ENCODE assay signal across 9 cellular contexts in genomic region chr16:23148166-23148512, GRCh38. TPM values are rescaled to one million over a fixed set of nuclear protein-coding genes. Genes with fewer than 3 reads are reported as not detected.
DNase-seq lines count a peak whose midpoint lies in the region; ATAC-seq and TF ChIP-seq lines count a peak whose summit lies in the region.
"Had no signal": no experiment of that assay in that cellular context is flagged by ENCODE, and none has a peak within 500 bp of the region (broad histone marks: within the 10 kb centered on the region; RNA-seq: fewer than 3 reads in every experiment).

No MANE protein-coding gene starts in this region.

- peak overlapping the region; percentile 98 for H3K4me2 ChIP-seq in OCI-LY7 (ENCODE audit: low read length)
- H3K4me2 ChIP-seq in osteoblast (ENCODE audit: insufficient read depth, low read length): peak overlapping the region; percentile 81

- no peaks in the 10 kb centered on the region for H3K27me3 ChIP-seq in CD4-positive, alpha-beta memory T cell (ENCODE audit: insufficient read depth, low read length)
- H3K27me3 ChIP-seq in osteoblast (ENCODE audit: insufficient read depth, low read length): no peaks in the 10 kb centered on the region

- H3K27ac Mint-ChIP-seq in CD4-positive, alpha-beta memory T cell: peak overlapping the region; percentile 57 to 93 (median 89)
- H3K27ac Mint-ChIP-seq in endothelial cell (ENCODE audit: unreplicated experiment): peak overlapping the region; percentile 78

- no TSS peak for BruUV-seq in OCI-LY7 (replicated peaks; lab: Mats Ljungman, UMichigan)

- no peaks in the 10 kb centered on the region for H3K9me3 Mint-ChIP-seq in CD4-positive, alpha-beta memory T cell
- H3K9me3 Mint-ChIP-seq in endothelial cell (ENCODE audit: unreplicated experiment): peaks cover 6% of the 10 kb centered on the region

- H3K4me1 ChIP-seq in CD4-positive, alpha-beta memory T cell (ENCODE audit: insufficient read depth, low read length): peaks cover 16% of the 10 kb centered on the region
- H3K4me1 ChIP-seq in OCI-LY7 (ENCODE audit: insufficient read depth, low read length, poor library complexity, severe bottlenecking): peaks cover 25% of the 10 kb centered on the region
- H3K4me1 ChIP-seq in osteoblast (ENCODE audit: insufficient read depth, low read length): peaks cover 20% of the 10 kb centered on the region

- no peak for DNase-seq in CD4-positive, alpha-beta memory T cell
- DNase-seq in OCI-LY7 (ENCODE audit: low spot score): peak; percentile 8
- DNase-seq in endothelial cell (ENCODE audit: low spot score): no peak
- DNase-seq in osteoblast (ENCODE audit: insufficient read length, low spot score, missing footprints): peak; percentile 77
- no peak for DNase-seq in MV-4-11 (lab: John Stamatoyannopoulos, UW)
- no peak for DNase-seq in NCI-H2227 treated with DMSO at 0.1 percent for 48 hours (lab: John Stamatoyannopoulos, UW)
- DNase-seq in glomerular visceral epithelial cell (ENCODE audit: extremely low spot score): no peak

- TF ChIP-seq CTCF in OCI-LY7 (conservative IDR thresholded peaks at IDR 0.05; ENCODE audit: low read length) (no peak), endothelial cell (IDR thresholded peaks at IDR 0.05; ENCODE audit: unreplicated experiment) (no peak), osteoblast (IDR thresholded peaks at IDR 0.05; ENCODE audit: extremely low read depth, low read depth, low read length) (no peak)

- H4K20me1 ChIP-seq in OCI-LY7 (ENCODE audit: insufficient read depth, low read length) (no peaks in the 10 kb centered on the region; the same call in 1 of the 2 replicates), osteoblast (ENCODE audit: insufficient read depth, low read length) (peaks cover 10% of the 10 kb centered on the region)

- H3K27ac ChIP-seq in CD4-positive, alpha-beta memory T cell (ENCODE audit: low read depth, low read length): no peak overlapping the region
- no peak overlapping the region for H3K27ac ChIP-seq in OCI-LY7 (ENCODE audit: low read depth, low read length, poor library complexity, severe bottlenecking)
- no peak overlapping the region for H3K27ac ChIP-seq in osteoblast (ENCODE audit: low read depth, low read length)

- H3K79me2 ChIP-seq in OCI-LY7 (ENCODE audit: insufficient read depth, low read depth, low read length): peaks cover 23% of the 10 kb centered on the region; the same call in 1 of the 2 replicates
- H3K79me2 ChIP-seq in osteoblast (ENCODE audit: insufficient read depth, low read length): peaks cover 46% of the 10 kb centered on the region

- H3K27me3 Mint-ChIP-seq in CD4-positive, alpha-beta memory T cell: no peaks in the 10 kb centered on the region
- H3K27me3 Mint-ChIP-seq in endothelial cell (ENCODE audit: unreplicated experiment): peaks cover 14% of the 10 kb centered on the region

- H2AFZ ChIP-seq in OCI-LY7 (ENCODE audit: low read length): peak overlapping the region; percentile 59; the same call in 1 of the 2 replicates
- peak overlapping the region; percentile 50 for H2AFZ ChIP-seq in osteoblast (ENCODE audit: low read length)

- H3K36me3 Mint-ChIP-seq in CD4-positive, alpha-beta memory T cell: peaks cover 0 to 8% of the 10 kb centered on the region in 2 donors
- peaks cover 11% of the 10 kb centered on the region for H3K36me3 Mint-ChIP-seq in endothelial cell (ENCODE audit: low read depth, unreplicated experiment)

- POLR2A ChIA-PET in CD4-positive, alpha-beta memory T cell (lab: Charles Lee; ENCODE audit: partially characterized antibody): no interaction called here
- POLR2A ChIA-PET in OCI-LY7 (lab: Charles Lee): no interaction called here

- peak overlapping the region; percentile 36 to 62 for H3K4me3 ChIP-seq in CD4-positive, alpha-beta memory T cell (ENCODE audit: low read length in 2 of 2)
- peak overlapping the region; percentile 86 for H3K4me3 ChIP-seq in OCI-LY7 (ENCODE audit: low read depth, low read length, poor library complexity, severe bottlenecking)
- H3K4me3 ChIP-seq in osteoblast (ENCODE audit: insufficient read depth, low read length): peak overlapping the region; percentile 73

- H3K9me3 ChIP-seq in CD4-positive, alpha-beta memory T cell (ENCODE audit: control insufficient read depth in 1 of 2, low read length in 2 of 2): no peaks in the 10 kb centered on the region
- H3K9me3 ChIP-seq in OCI-LY7 (ENCODE audit: low read length) (no peaks in the 10 kb centered on the region), osteoblast (ENCODE audit: low read depth, low read length) (no peaks in the 10 kb centered on the region)

- CTCF ChIA-PET in CD4-positive, alpha-beta memory T cell (lab: Charles Lee; ENCODE audit: partially characterized antibody): no interaction called here
- CTCF ChIA-PET in OCI-LY7 (lab: Charles Lee; ENCODE audit: unreplicated experiment): no interaction called here

- no peaks in the 10 kb centered on the region for H3K36me3 ChIP-seq in CD4-positive, alpha-beta memory T cell (ENCODE audit: insufficient read depth, low read length)
- H3K36me3 ChIP-seq in OCI-LY7 (ENCODE audit: insufficient read depth, low read length) (no peaks in the 10 kb centered on the region), osteoblast (ENCODE audit: insufficient read depth, low read length) (no peaks in the 10 kb centered on the region)

- peaks cover 10 to 26% (median 16%) of the 10 kb centered on the region in 4 donors for H3K4me1 Mint-ChIP-seq in CD4-positive, alpha-beta memory T cell
- peaks cover 40% of the 10 kb centered on the region for H3K4me1 Mint-ChIP-seq in endothelial cell (ENCODE audit: unreplicated experiment)

- peak overlapping the region; percentile 89 to 98 (median 94) for H3K4me3 Mint-ChIP-seq in CD4-positive, alpha-beta memory T cell
- peak overlapping the region; percentile 97 for H3K4me3 Mint-ChIP-seq in endothelial cell (ENCODE audit: unreplicated experiment)

- H3K9me2 ChIP-seq in OCI-LY7 (ENCODE audit: insufficient read depth, low read length): no peaks in the 10 kb centered on the region

- intact Hi-C loops in CD4-positive, alpha-beta memory T cell (cut with micrococcal nuclease): loop anchor here (2.0 kb wide), 1 partner anchor 409 kb away; the partner anchor contains the start of genes EARS2 and UBFD1
- intact Hi-C loops in OCI-LY7 (cut with micrococcal nuclease; ENCODE audit: unreplicated experiment): loop anchor here (10.0 kb wide), 1 partner anchor 63 kb away; no protein-coding TSS in a partner anchor

- ATAC-seq in HG02623 (IDR thresholded peaks at IDR 0.05; ENCODE audit: unreplicated experiment): no peak

RNA-seq across cellular contexts. Expression of gene USP31, which starts 1.1 kb away (rescaled TPM):
- 1 to 10 TPM; 4.9 to 5.0 TPM for total RNA-seq in CD4-positive, alpha-beta memory T cell
- under 1 TPM; 0.07 to 0.99 TPM for polyA plus RNA-seq in CD4-positive, alpha-beta memory T cell
- 6.8 and 9.0 TPM in 2 replicates for total RNA-seq in OCI-LY7 (2014; rRNA removed; shearing (Covaris generic))
- 12.2 and 12.9 TPM in 2 replicates for total RNA-seq in OCI-LY7 (2022)
- 32.0 TPM for total RNA-seq in endothelial cell (ENCODE audit: unreplicated experiment)
- total RNA-seq in osteoblast: 6.2 and 7.4 TPM in 2 replicates

RNA-seq across cellular contexts. Expression of gene SCNN1G, which starts 34.4 kb away (rescaled TPM):
- total RNA-seq in CD4-positive, alpha-beta memory T cell: not detected
- polyA plus RNA-seq in CD4-positive, alpha-beta memory T cell: not detected
- not detected in 2 replicates for total RNA-seq in OCI-LY7 (2014; rRNA removed; shearing (Covaris generic))
- total RNA-seq in OCI-LY7 (2022) (not detected in 2 replicates), endothelial cell (ENCODE audit: unreplicated experiment) (not detected), osteoblast (not detected in 2 replicates)
- total RNA-seq: activated CD8-positive, alpha-beta memory T cell treated with anti-CD3 and anti-CD28 coated beads for 36 hours had no signal

Comparison
In these comparisons a context has a peak if more than half of its experiments do, and no peak if none do; other contexts are left out.
1. DNase-seq: peak in OCI-LY7 (single experiment) and osteoblast (single experiment); none in CD4-positive, alpha-beta memory T cell (0 of 5), endothelial cell (single experiment), MV-4-11 (single experiment), NCI-H2227 treated with DMSO at 0.1 percent for 48 hours (single experiment) and glomerular visceral epithelial cell (single experiment).
2. Peak in every context shown above with its lines, with median percentiles within 50 percentile points of each other: H3K4me3 ChIP-seq.